Comparison of ENCODE assay signal across 6 cellular contexts in genomic region chr19:17394891-17395415, GRCh38. TPM values are rescaled to one million over a fixed set of nuclear protein-coding genes. Genes with fewer than 3 reads are reported as not detected.
DNase-seq lines count a peak whose midpoint lies in the region; ATAC-seq, FAIRE-seq and TF ChIP-seq lines count a peak whose summit lies in the region.

No MANE protein-coding gene starts in this region.

- 20% methylated on average over 15 of the region's 19 CpGs for WGBS in K562 (ENCODE audit: insufficient coverage, low coverage, missing lambda C conversion rate)

- no peaks in the 10 kb centered on the region for H3K36me3 ChIP-seq in Peyer's patch
- peaks cover 21% of the 10 kb centered on the region; the same call in 1 of the 3 replicates for H3K36me3 ChIP-seq in K562 (ENCODE audit: control insufficient read depth, insufficient read depth, low read length)

- H3K79me2 ChIP-seq in K562 (ENCODE audit: control insufficient read depth, insufficient read depth, low read length) = no peaks in the 10 kb centered on the region

- H2AFZ ChIP-seq in K562 (ENCODE audit: low read depth, low read length) = peak overlapping the region; percentile 51; the same call in 1 of the 2 replicates

- H3K27me3 ChIP-seq in Peyer's patch = no peaks in the 10 kb centered on the region
- H3K27me3 ChIP-seq in K562 (ENCODE audit: control insufficient read depth in 2 of 2, insufficient read depth in 2 of 2, low read length in 2 of 2) = no peaks in the 10 kb centered on the region

- no peak overlapping the region for H3K4me3 ChIP-seq in Peyer's patch
- no peak overlapping the region for H3K4me3 ChIP-seq in K562

- peaks cover 11 to 29% (median 25%) of the 10 kb centered on the region in 4 donors for H3K4me1 Mint-ChIP-seq in naive thymus-derived CD8-positive, alpha-beta T cell

- BruUV-seq in K562 (replicated peaks; lab: Mats Ljungman, UMichigan) = no TSS peak

- DNase-seq in Peyer's patch (peak; percentile 54 to 77 (median 75)), K562 (ENCODE audit: extremely low read depth in 1 of 4, low spot score in 3 of 4) (peak; percentile 83 to 91 (median 85)), COLO829 (ENCODE audit: low spot score) (no peak)
- DNase-seq in naive thymus-derived CD8-positive, alpha-beta T cell = peak in 4 of 10 donors; percentile 21 to 40 (median 32)

- in situ Hi-C loops in K562 (cut with MboI) = loop anchor here (5.0 kb wide), 1 partner anchor 72 kb away; no protein-coding TSS in a partner anchor

- POLR2A ChIA-PET in K562 (lab: Yijun Ruan, JAX) = no interaction called here
- POLR2A ChIA-PET in naive thymus-derived CD8-positive, alpha-beta T cell (lab: Charles Lee) = interaction anchor here (0.6 to 3.0 kb wide), 3 partner anchors 10 to 25 kb away, joined by 3 to 11 read pairs (median 3); partner anchors contain the start of genes BST2 and MVB12A

- peak overlapping the region in 4 of 10 donors; percentile 7 to 33 (median 30) for H3K4me3 Mint-ChIP-seq in naive thymus-derived CD8-positive, alpha-beta T cell

- peak; percentile 90 for FAIRE-seq in K562 (lab: Jason Lieb, UNC)

- H3K9me1 ChIP-seq in K562 (ENCODE audit: control insufficient read depth, insufficient read depth, low read length) = no peaks in the 10 kb centered on the region

- no peak overlapping the region for H3K9ac ChIP-seq in K562 (ENCODE audit: insufficient read depth in 1 of 2, low read depth in 2 of 2, low read length in 2 of 2)

- TF ChIP-seq POLR2A in Peyer's patch (IDR thresholded peaks at IDR 0.05) (no peak), K562 (conservative IDR thresholded peaks at IDR 0.05) (peak; percentile 47; the same call in 1 of the 2 replicates)

- no peaks in the 10 kb centered on the region for H4K20me1 ChIP-seq in K562 (replicated peaks; ENCODE audit: control insufficient read depth, insufficient read depth, low read length)

- H3K27me3 Mint-ChIP-seq in naive thymus-derived CD8-positive, alpha-beta T cell = no peaks in the 10 kb centered on the region

- H3K9me3 ChIP-seq in Peyer's patch = no peaks in the 10 kb centered on the region
- H3K9me3 ChIP-seq in K562 (replicated peaks; ENCODE audit: control insufficient read depth, insufficient read depth, low read depth, low read length) = 0 out of 2 replicates have a peak, but pooled peaks cover 3% of the 10 kb centered on the region

- TF ChIP-seq CTCF in GM12872 (IDR thresholded peaks at IDR 0.05; ENCODE audit: insufficient read depth, low read depth, low read length) (peak; percentile 90), Peyer's patch (IDR thresholded peaks at IDR 0.05) (peak; percentile 28 to 80 (median 67)), K562 (IDR thresholded peaks at IDR 0.05 in 2 of 3, conservative IDR thresholded peaks at IDR 0.05 in 1 of 3; ENCODE audit: insufficient read depth in 2 of 3, low read depth in 1 of 3, low read length in 3 of 3) (peak; percentile 83 to 88 (median 85))

- peak; percentile 85 to 94 for TF ChIP-seq RAD21 in K562 (CRISPR knock-in tag; conservative IDR thresholded peaks at IDR 0.05 in 1 of 2, IDR thresholded peaks at IDR 0.05 in 1 of 2)

- H3K9me3 Mint-ChIP-seq in naive thymus-derived CD8-positive, alpha-beta T cell = peaks cover 0 to 2% (median 0%) of the 10 kb centered on the region in 9 donors

- peak; percentile 72 for ATAC-seq in K562
- ATAC-seq in naive thymus-derived CD8-positive, alpha-beta T cell = no peak
- no peak for ATAC-seq in GM21423 (IDR thresholded peaks at IDR 0.05; ENCODE audit: unreplicated experiment)

- H3K4me1 ChIP-seq in Peyer's patch (peaks cover 0 to 18% (median 12%) of the 10 kb centered on the region in 4 donors), K562 (replicated peaks in 1 of 2; ENCODE audit: control insufficient read depth in 2 of 2, insufficient read depth in 2 of 2, low read length in 2 of 2) (peaks cover 30 to 50% of the 10 kb centered on the region in 2 experiments)

- peak; percentile 37; the same call in 1 of the 2 replicates for TF ChIP-seq EP300 in K562 (IDR thresholded peaks at IDR 0.05; ENCODE audit: low read length)

- CTCF ChIA-PET in K562 (lab: Yijun Ruan, JAX; ENCODE audit: low intra/inter-chr PET ratio) = interaction anchor here (0.9 to 2.0 kb wide), 3 partner anchors 25 to 71 kb away, joined by 3 to 14 read pairs (median 10); partner anchors contain the start of gene MVB12A

- intact Hi-C loops in K562 (cut with micrococcal nuclease) = loop anchor here (1.0 to 2.0 kb wide), 3 partner anchors 24 to 71 kb away; partner anchors contain the start of gene TMEM221

- H3K27ac Mint-ChIP-seq in naive thymus-derived CD8-positive, alpha-beta T cell = peak overlapping the region in 8 of 10 donors; percentile 44 to 84 (median 72)

- peak overlapping the region in 1 of 4 donors; percentile 25 for H3K27ac ChIP-seq in Peyer's patch
- H3K27ac ChIP-seq in K562 (ENCODE audit: extremely low read depth, low read depth, low read length) = no peak overlapping the region; the same call in 1 of the 3 replicates

- H3K4me2 ChIP-seq in K562 (ENCODE audit: insufficient read depth, low read length) = no peak overlapping the region

- peaks cover 0 to 3% (median 0%) of the 10 kb centered on the region in 3 donors for H3K36me3 Mint-ChIP-seq in naive thymus-derived CD8-positive, alpha-beta T cell

RNA-seq across cellular contexts. Expression of gene CCDC194, which starts 1.0 kb away (rescaled TPM):
- not detected for total RNA-seq in Peyer's patch
- total RNA-seq in K562 (2011; cell fraction: chromatin; rRNA removed; ENCODE audit: low replicate concordance) = 4.8 and 5.5 TPM in 2 replicates
- 3.3 and 4.0 TPM in 2 replicates for total RNA-seq in K562 (2011; cell fraction: nucleolus; rRNA removed)
- total RNA-seq in K562 (2011; cell fraction: nucleoplasm; rRNA removed) = 4.5 and 6.3 TPM in 2 replicates
- 0.37 and 1.3 TPM in 2 replicates for total RNA-seq in K562 (2014; rRNA removed)
- 0.18 and 0.22 TPM in 2 replicates for total RNA-seq in K562 (2014; rRNA removed; fragmentation: Illumina TruSeq; extraction: Trizol)
- 0.34 and 0.47 TPM in 2 replicates for total RNA-seq in K562 (2015; rRNA removed; fragmentation: Illumina TruSeq; extraction: Trizol)
- total RNA-seq in K562 (2021) = 0.31 and 0.76 TPM in 2 replicates
- 0.13 and 0.46 TPM in 2 replicates for polyA plus RNA-seq in K562 (2011; rRNA removed)
- 0.29 TPM in 1 of 2 replicates, not detected in the other for polyA plus RNA-seq in K562 (2011; cell fraction: cytosol; rRNA removed)
- polyA plus RNA-seq in K562 (2011; cell fraction: nucleus; rRNA removed) = 1.4 and 1.7 TPM in 2 replicates
- polyA plus RNA-seq in K562 (2012) = 0.31 and 0.60 TPM in 2 replicates
- polyA plus RNA-seq in K562 (2014; fragmentation: Illumina TruSeq; extraction: Trizol) = 0.35 TPM in 1 of 2 replicates, not detected in the other
- not detected for polyA plus RNA-seq in K562 (2014; fragmentation: Nextera tagmentation; extraction: Ambion mirVana)
- polyA plus RNA-seq in K562 (2014; rRNA removed) = 0.43 and 0.72 TPM in 2 replicates
- polyA minus RNA-seq in K562 (2011; rRNA and poly(A)+ RNA removed) = 0.53 TPM in 1 of 2 replicates, not detected in the other
- polyA minus RNA-seq in K562 (2011; cell fraction: cytosol; rRNA and poly(A)+ RNA removed) = not detected in 2 replicates
- 0.56 and 1.3 TPM in 2 replicates for polyA minus RNA-seq in K562 (2011; cell fraction: nucleus; rRNA and poly(A)+ RNA removed)
- total RNA-seq in naive thymus-derived CD8-positive, alpha-beta T cell = 1 to 10 TPM; 2.4 to 3.4 TPM
- not detected for polyA plus RNA-seq in naive thymus-derived CD8-positive, alpha-beta T cell

RNA-seq across cellular contexts. Expression of gene BST2, which starts 10.5 kb away (rescaled TPM):
- total RNA-seq in Peyer's patch (100 to 1,000 TPM in 1 of 4 donors, 10 to 100 TPM in 2, 1 to 10 TPM in 1; 9.6 to 101 (median 23.9) TPM), K562 (2014; rRNA removed) (186 and 224 TPM in 2 replicates), K562 (2014; rRNA removed; fragmentation: Illumina TruSeq; extraction: Trizol) (54.9 and 64.7 TPM in 2 replicates), K562 (2015; rRNA removed; fragmentation: Illumina TruSeq; extraction: Trizol) (126 and 129 TPM in 2 replicates), K562 (2021) (158 and 163 TPM in 2 replicates)
- total RNA-seq in K562 (2011; cell fraction: chromatin; rRNA removed; ENCODE audit: low replicate concordance) = 47.5 and 109 TPM in 2 replicates
- total RNA-seq in K562 (2011; cell fraction: nucleolus; rRNA removed) = 178 and 201 TPM in 2 replicates
- total RNA-seq in K562 (2011; cell fraction: nucleoplasm; rRNA removed) = 126 and 143 TPM in 2 replicates
- polyA plus RNA-seq in K562 (2011; rRNA removed) (151 and 194 TPM in 2 replicates), K562 (2014; fragmentation: Illumina TruSeq; extraction: Trizol) (135 and 166 TPM in 2 replicates), K562 (2014; fragmentation: Nextera tagmentation; extraction: Ambion mirVana) (10 to 100 TPM; 11.2 to 69.8 TPM), K562 (2014; rRNA removed) (232 and 241 TPM in 2 replicates)
- 219 and 256 TPM in 2 replicates for polyA plus RNA-seq in K562 (2011; cell fraction: cytosol; rRNA removed)
- polyA plus RNA-seq in K562 (2011; cell fraction: nucleus; rRNA removed) = 71.2 and 82.7 TPM in 2 replicates
- polyA plus RNA-seq in K562 (2012) = 232 and 263 TPM in 2 replicates
- 63.4 and 76.9 TPM in 2 replicates for polyA minus RNA-seq in K562 (2011; rRNA and poly(A)+ RNA removed)
- 39.6 and 74.5 TPM in 2 replicates for polyA minus RNA-seq in K562 (2011; cell fraction: cytosol; rRNA and poly(A)+ RNA removed)
- 19.9 and 44.1 TPM in 2 replicates for polyA minus RNA-seq in K562 (2011; cell fraction: nucleus; rRNA and poly(A)+ RNA removed)
- 10 to 100 TPM; 41.8 to 45.0 TPM for total RNA-seq in naive thymus-derived CD8-positive, alpha-beta T cell
- polyA plus RNA-seq in naive thymus-derived CD8-positive, alpha-beta T cell = 100 to 1,000 TPM; 132 to 178 (median 144) TPM

RNA-seq across cellular contexts. Expression of gene PLVAP, which starts 17.8 kb away (rescaled TPM):
- total RNA-seq in Peyer's patch (10 to 100 TPM; 10.5 to 62.7 (median 18.7) TPM), K562 (2014; rRNA removed) (0.09 and 0.53 TPM in 2 replicates), K562 (2014; rRNA removed; fragmentation: Illumina TruSeq; extraction: Trizol) (0.10 TPM in 1 of 2 replicates, not detected in the other), K562 (2015; rRNA removed; fragmentation: Illumina TruSeq; extraction: Trizol) (not detected in 2 replicates), K562 (2021) (0.75 and 0.81 TPM in 2 replicates)
- 0.46 and 1.6 TPM in 2 replicates for total RNA-seq in K562 (2011; cell fraction: chromatin; rRNA removed; ENCODE audit: low replicate concordance)
- total RNA-seq in K562 (2011; cell fraction: nucleolus; rRNA removed) = 1.3 and 2.0 TPM in 2 replicates
- total RNA-seq in K562 (2011; cell fraction: nucleoplasm; rRNA removed) = 1.2 and 2.7 TPM in 2 replicates
- polyA plus RNA-seq in K562 (2011; rRNA removed) (0.49 and 0.70 TPM in 2 replicates), K562 (2014; fragmentation: Illumina TruSeq; extraction: Trizol) (0.51 and 0.84 TPM in 2 replicates), K562 (2014; fragmentation: Nextera tagmentation; extraction: Ambion mirVana) (not detected), K562 (2014; rRNA removed) (0.31 and 0.84 TPM in 2 replicates)
- 0.53 and 1.9 TPM in 2 replicates for polyA plus RNA-seq in K562 (2011; cell fraction: cytosol; rRNA removed)
- 0.67 and 1.1 TPM in 2 replicates for polyA plus RNA-seq in K562 (2011; cell fraction: nucleus; rRNA removed)
- polyA plus RNA-seq in K562 (2012) = 0.12 and 0.57 TPM in 2 replicates
- polyA minus RNA-seq in K562 (2011; rRNA and poly(A)+ RNA removed) = 0.78 and 2.1 TPM in 2 replicates
- polyA minus RNA-seq in K562 (2011; cell fraction: cytosol; rRNA and poly(A)+ RNA removed) = 0.67 TPM in 1 of 2 replicates, not detected in the other
- 0.27 and 0.33 TPM in 2 replicates for polyA minus RNA-seq in K562 (2011; cell fraction: nucleus; rRNA and poly(A)+ RNA removed)
- not detected for total RNA-seq in naive thymus-derived CD8-positive, alpha-beta T cell
- not detected for polyA plus RNA-seq in naive thymus-derived CD8-positive, alpha-beta T cell

RNA-seq across cellular contexts. Expression of gene MVB12A, which starts 24.9 kb away (rescaled TPM):
- total RNA-seq in Peyer's patch = 10 to 100 TPM; 52.2 to 68.0 (median 64.1) TPM
- total RNA-seq in K562 (2011; cell fraction: chromatin; rRNA removed; ENCODE audit: low replicate concordance) = 25.5 and 71.2 TPM in 2 replicates
- total RNA-seq in K562 (2011; cell fraction: nucleolus; rRNA removed) = 47.4 and 53.0 TPM in 2 replicates
- 44.1 and 57.1 TPM in 2 replicates for total RNA-seq in K562 (2011; cell fraction: nucleoplasm; rRNA removed)
- total RNA-seq in K562 (2014; rRNA removed) = 43.0 and 45.3 TPM in 2 replicates
- 7.1 and 10.0 TPM in 2 replicates for total RNA-seq in K562 (2014; rRNA removed; fragmentation: Illumina TruSeq; extraction: Trizol)
- 21.1 and 22.8 TPM in 2 replicates for total RNA-seq in K562 (2015; rRNA removed; fragmentation: Illumina TruSeq; extraction: Trizol)
- 46.2 and 46.9 TPM in 2 replicates for total RNA-seq in K562 (2021)
- polyA plus RNA-seq in K562 (2011; rRNA removed) = 22.4 and 28.1 TPM in 2 replicates
- 36.6 and 75.2 TPM in 2 replicates for polyA plus RNA-seq in K562 (2011; cell fraction: cytosol; rRNA removed)
- polyA plus RNA-seq in K562 (2011; cell fraction: nucleus; rRNA removed) = 33.1 and 48.1 TPM in 2 replicates
- 26.7 and 60.7 TPM in 2 replicates for polyA plus RNA-seq in K562 (2012)
- 22.5 and 34.3 TPM in 2 replicates for polyA plus RNA-seq in K562 (2014; fragmentation: Illumina TruSeq; extraction: Trizol)
- polyA plus RNA-seq in K562 (2014; fragmentation: Nextera tagmentation; extraction: Ambion mirVana) = 1 to 10 TPM; 1.2 to 1.7 TPM
- polyA plus RNA-seq in K562 (2014; rRNA removed) = 39.7 and 42.5 TPM in 2 replicates
- 6.1 and 9.0 TPM in 2 replicates for polyA minus RNA-seq in K562 (2011; rRNA and poly(A)+ RNA removed)
- polyA minus RNA-seq in K562 (2011; cell fraction: cytosol; rRNA and poly(A)+ RNA removed) = 10.4 and 19.3 TPM in 2 replicates
- 15.6 and 16.1 TPM in 2 replicates for polyA minus RNA-seq in K562 (2011; cell fraction: nucleus; rRNA and poly(A)+ RNA removed)
- total RNA-seq in naive thymus-derived CD8-positive, alpha-beta T cell = 10 to 100 TPM; 28.1 to 30.0 TPM
- polyA plus RNA-seq in naive thymus-derived CD8-positive, alpha-beta T cell = 10 to 100 TPM; 24.3 to 34.6 (median 31.0) TPM

RNA-seq across cellular contexts. Expression of gene TMEM221, which starts 53.5 kb away (rescaled TPM):
- total RNA-seq in Peyer's patch (not detected), K562 (2014; rRNA removed) (not detected in 2 replicates), K562 (2014; rRNA removed; fragmentation: Illumina TruSeq; extraction: Trizol) (not detected in 2 replicates), K562 (2015; rRNA removed; fragmentation: Illumina TruSeq; extraction: Trizol) (not detected in 2 replicates), K562 (2021) (not detected in 2 replicates)
- total RNA-seq in K562 (2011; cell fraction: chromatin; rRNA removed; ENCODE audit: low replicate concordance) = 0.62 TPM in 1 of 2 replicates, not detected in the other
- total RNA-seq in K562 (2011; cell fraction: nucleolus; rRNA removed) = 0.26 TPM in 1 of 2 replicates, not detected in the other
- 0.22 TPM in 1 of 2 replicates, not detected in the other for total RNA-seq in K562 (2011; cell fraction: nucleoplasm; rRNA removed)
- polyA plus RNA-seq in K562 (2011; rRNA removed) (0.15 and 0.35 TPM in 2 replicates), K562 (2014; fragmentation: Illumina TruSeq; extraction: Trizol) (not detected in 2 replicates), K562 (2014; fragmentation: Nextera tagmentation; extraction: Ambion mirVana) (under 1 TPM in 1 of 2 experiments, not detected in 1; 0.06 TPM), K562 (2014; rRNA removed) (not detected in 2 replicates)
- polyA plus RNA-seq in K562 (2011; cell fraction: cytosol; rRNA removed) = 0.10 and 0.18 TPM in 2 replicates
- 0.18 and 0.28 TPM in 2 replicates for polyA plus RNA-seq in K562 (2011; cell fraction: nucleus; rRNA removed)
- polyA plus RNA-seq in K562 (2012) = 0.12 TPM in 1 of 2 replicates, not detected in the other
- polyA minus RNA-seq in K562 (2011; rRNA and poly(A)+ RNA removed) = not detected in 2 replicates
- not detected in 2 replicates for polyA minus RNA-seq in K562 (2011; cell fraction: cytosol; rRNA and poly(A)+ RNA removed)
- polyA minus RNA-seq in K562 (2011; cell fraction: nucleus; rRNA and poly(A)+ RNA removed) = 0.22 and 0.27 TPM in 2 replicates
- total RNA-seq in naive thymus-derived CD8-positive, alpha-beta T cell = not detected
- polyA plus RNA-seq in naive thymus-derived CD8-positive, alpha-beta T cell = under 1 TPM in 1 of 3 donors, not detected in 2; 0.13 TPM
